13 cellular contexts compared by ENCODE assay signal in the genomic region with DNA sequence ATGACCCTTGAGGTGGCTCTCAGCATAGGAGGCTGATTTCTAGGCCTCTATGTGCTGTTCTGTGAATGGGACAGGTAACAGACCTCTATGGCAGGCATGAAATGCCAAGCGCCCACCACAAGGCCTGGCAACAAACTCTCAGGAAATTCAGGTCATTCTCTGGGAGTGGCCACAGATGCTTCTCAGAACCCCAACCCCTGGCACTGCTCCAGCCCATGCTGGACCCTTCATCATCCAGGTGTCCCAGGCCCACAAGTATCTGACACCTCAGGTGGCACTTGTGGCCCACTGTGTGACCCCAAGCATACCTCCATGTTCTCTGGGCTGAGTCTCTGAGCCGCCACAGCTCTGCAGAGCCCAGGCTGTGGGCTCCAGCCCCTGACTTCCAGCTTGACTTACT. TPM values are rescaled to one million over a fixed set of nuclear protein-coding genes. Genes with fewer than 3 reads are reported as not detected.
"Had no signal": no experiment of that assay in that cellular context is flagged by ENCODE, and none has a peak within 500 bp of the region (broad histone marks: within the 10 kb centered on the region; RNA-seq: fewer than 3 reads in every experiment).

No MANE protein-coding gene starts in this region.

RNA-seq across cellular contexts. Expression of a gene that starts 24.3 kb away (rescaled TPM):
- total RNA-seq: chondrocyte, colonic mucosa, dermis microvascular lymphatic vessel endothelial cell, esophagus mucosa, esophagus squamous epithelium, gastrocnemius medialis, glomerular endothelial cell, heart right ventricle, left ventricle myocardium inferior, lower lobe of right lung, lung microvascular endothelial cell, mucosa of gallbladder had no signal
- polyA plus RNA-seq: heart right ventricle, keratinocyte had no signal
